Comparison of ENCODE assay signal across 1 cellular context in the genomic region with DNA sequence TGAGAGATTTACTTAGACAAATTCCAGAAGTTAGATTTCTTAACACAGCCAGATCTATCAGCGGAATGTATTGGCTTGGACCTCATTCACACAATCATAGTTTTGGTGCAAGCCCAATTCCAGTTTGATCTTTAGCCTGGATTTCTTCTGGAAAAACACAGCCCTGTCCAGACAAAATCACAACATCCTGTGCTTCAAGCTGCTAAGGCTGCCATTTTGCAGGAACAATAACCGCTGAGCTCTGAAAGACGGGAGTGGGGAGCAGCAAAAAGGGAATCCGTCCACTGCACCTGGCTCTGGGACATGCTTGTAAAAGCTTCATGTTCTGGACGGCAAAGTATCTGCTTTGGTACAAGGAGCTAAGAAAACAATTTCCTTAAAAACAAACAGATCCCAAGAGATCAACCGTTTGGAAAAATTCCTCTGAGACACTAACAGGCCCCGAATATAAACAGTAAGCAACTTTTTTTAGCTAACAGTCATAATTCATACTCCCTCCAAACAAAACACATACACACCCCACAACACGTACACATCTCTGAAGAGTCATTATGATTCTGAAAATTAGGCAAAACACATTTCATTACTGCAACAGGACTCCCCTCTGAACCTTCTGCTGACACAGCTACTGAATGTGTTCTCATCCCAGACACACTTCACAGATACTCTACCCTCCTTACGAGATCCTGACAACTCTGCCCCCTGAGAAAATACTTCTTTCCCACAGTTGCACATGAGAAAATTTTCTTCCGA.
TF ChIP-seq lines count a peak whose summit lies in the region.

No MANE protein-coding gene starts in this region.

TF ChIP-seq in GM23338, 12 proteins besides CTCF, POLR2A, EP300 and RAD21 (continued from another document):
- TF ChIP-seq, protein P1, sequence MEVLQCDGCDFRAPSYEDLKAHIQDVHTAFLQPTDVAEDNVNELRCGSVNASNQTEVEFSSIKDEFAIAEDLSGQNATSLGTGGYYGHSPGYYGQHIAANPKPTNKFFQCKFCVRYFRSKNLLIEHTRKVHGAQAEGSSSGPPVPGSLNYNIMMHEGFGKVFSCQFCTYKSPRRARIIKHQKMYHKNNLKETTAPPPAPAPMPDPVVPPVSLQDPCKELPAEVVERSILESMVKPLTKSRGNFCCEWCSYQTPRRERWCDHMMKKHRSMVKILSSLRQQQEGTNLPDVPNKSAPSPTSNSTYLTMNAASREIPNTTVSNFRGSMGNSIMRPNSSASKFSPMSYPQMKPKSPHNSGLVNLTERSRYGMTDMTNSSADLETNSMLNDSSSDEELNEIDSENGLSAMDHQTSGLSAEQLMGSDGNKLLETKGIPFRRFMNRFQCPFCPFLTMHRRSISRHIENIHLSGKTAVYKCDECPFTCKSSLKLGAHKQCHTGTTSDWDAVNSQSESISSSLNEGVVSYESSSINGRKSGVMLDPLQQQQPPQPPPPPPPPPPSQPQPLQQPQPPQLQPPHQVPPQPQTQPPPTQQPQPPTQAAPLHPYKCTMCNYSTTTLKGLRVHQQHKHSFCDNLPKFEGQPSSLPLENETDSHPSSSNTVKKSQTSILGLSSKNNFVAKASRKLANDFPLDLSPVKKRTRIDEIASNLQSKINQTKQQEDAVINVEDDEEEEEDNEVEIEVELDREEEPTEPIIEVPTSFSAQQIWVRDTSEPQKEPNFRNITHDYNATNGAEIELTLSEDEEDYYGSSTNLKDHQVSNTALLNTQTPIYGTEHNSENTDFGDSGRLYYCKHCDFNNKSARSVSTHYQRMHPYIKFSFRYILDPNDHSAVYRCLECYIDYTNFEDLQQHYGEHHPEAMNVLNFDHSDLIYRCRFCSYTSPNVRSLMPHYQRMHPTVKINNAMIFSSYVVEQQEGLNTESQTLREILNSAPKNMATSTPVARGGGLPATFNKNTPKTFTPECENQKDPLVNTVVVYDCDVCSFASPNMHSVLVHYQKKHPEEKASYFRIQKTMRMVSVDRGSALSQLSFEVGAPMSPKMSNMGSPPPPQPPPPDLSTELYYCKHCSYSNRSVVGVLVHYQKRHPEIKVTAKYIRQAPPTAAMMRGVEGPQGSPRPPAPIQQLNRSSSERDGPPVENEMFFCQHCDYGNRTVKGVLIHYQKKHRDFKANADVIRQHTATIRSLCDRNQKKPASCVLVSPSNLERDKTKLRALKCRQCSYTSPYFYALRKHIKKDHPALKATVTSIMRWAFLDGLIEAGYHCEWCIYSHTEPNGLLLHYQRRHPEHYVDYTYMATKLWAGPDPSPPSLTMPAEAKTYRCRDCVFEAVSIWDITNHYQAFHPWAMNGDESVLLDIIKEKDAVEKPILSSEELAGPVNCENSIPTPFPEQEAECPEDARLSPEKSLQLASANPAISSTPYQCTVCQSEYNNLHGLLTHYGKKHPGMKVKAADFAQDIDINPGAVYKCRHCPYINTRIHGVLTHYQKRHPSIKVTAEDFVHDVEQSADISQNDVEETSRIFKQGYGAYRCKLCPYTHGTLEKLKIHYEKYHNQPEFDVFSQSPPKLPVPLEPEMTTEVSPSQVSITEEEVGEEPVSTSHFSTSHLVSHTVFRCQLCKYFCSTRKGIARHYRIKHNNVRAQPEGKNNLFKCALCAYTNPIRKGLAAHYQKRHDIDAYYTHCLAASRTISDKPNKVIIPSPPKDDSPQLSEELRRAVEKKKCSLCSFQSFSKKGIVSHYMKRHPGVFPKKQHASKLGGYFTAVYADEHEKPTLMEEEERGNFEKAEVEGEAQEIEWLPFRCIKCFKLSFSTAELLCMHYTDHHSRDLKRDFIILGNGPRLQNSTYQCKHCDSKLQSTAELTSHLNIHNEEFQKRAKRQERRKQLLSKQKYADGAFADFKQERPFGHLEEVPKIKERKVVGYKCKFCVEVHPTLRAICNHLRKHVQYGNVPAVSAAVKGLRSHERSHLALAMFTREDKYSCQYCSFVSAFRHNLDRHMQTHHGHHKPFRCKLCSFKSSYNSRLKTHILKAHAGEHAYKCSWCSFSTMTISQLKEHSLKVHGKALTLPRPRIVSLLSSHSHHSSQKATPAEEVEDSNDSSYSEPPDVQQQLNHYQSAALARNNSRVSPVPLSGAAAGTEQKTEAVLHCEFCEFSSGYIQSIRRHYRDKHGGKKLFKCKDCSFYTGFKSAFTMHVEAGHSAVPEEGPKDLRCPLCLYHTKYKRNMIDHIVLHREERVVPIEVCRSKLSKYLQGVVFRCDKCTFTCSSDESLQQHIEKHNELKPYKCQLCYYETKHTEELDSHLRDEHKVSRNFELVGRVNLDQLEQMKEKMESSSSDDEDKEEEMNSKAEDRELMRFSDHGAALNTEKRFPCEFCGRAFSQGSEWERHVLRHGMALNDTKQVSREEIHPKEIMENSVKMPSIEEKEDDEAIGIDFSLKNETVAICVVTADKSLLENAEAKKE (CRISPR knock-in tag; IDR thresholded peaks at IDR 0.05): no peak
- no peak for TF ChIP-seq ZNF114 (CRISPR knock-in tag; IDR thresholded peaks at IDR 0.05)
- TF ChIP-seq JUNB (IDR thresholded peaks at IDR 0.05; ENCODE audit: unreplicated experiment): no peak
- no peak for TF ChIP-seq EZH2 (IDR thresholded peaks at IDR 0.05; ENCODE audit: low read depth, unreplicated experiment)
- TF ChIP-seq NANOG (IDR thresholded peaks at IDR 0.05; ENCODE audit: borderline replicate concordance): no peak
- TF ChIP-seq POLR2AphosphoS5 (IDR thresholded peaks at IDR 0.05; ENCODE audit: low read depth): no peak
- no peak for TF ChIP-seq STAT1 (IDR thresholded peaks at IDR 0.05; ENCODE audit: unreplicated experiment)
- TF ChIP-seq EZH2phosphoT487 (IDR thresholded peaks at IDR 0.05; ENCODE audit: unreplicated experiment): no peak
- no peak for TF ChIP-seq CREB1 (CRISPR knock-in tag; IDR thresholded peaks at IDR 0.05; ENCODE audit: low read depth)
- no peak for TF ChIP-seq ZNF331 (CRISPR knock-in tag; IDR thresholded peaks at IDR 0.05; ENCODE audit: low read depth)
TF ChIP-seq in GM23338: peak in this region for 0.
